Comparison of ENCODE assay signal across 8 cellular contexts in genomic region chr13:48037346-48038173, GRCh38. TPM values are rescaled to one million over a fixed set of nuclear protein-coding genes. Genes with fewer than 3 reads are reported as not detected.
A peak's percentile ranks its signal among the peaks of the same experiment; 100 is the strongest.
DNase-seq lines count a peak whose midpoint lies in the region; ATAC-seq and TF ChIP-seq lines count a peak whose summit lies in the region.

Gene NUDT15 (plus strand): TSS chr13:48037726. CDS start chr13:48037747, 21 bp downstream.

- H3K4me1 ChIP-seq in lung (ENCODE audit: control insufficient read depth in 2 of 2, insufficient read depth in 2 of 2, low read length in 2 of 2), result peaks cover 1 to 2% of the 10 kb centered on the region in 2 donors

- peaks cover 3 to 8% of the 10 kb centered on the region in 2 donors for H3K36me3 ChIP-seq in lung (ENCODE audit: control insufficient read depth in 2 of 2, insufficient read depth in 2 of 2, low read length in 2 of 2)

- no peaks in the 10 kb centered on the region for H3K27me3 ChIP-seq in lung (ENCODE audit: control insufficient read depth, insufficient read depth)

- ATAC-seq in GM19468 (IDR thresholded peaks at IDR 0.05; ENCODE audit: extremely low read depth, unreplicated experiment) (peak; percentile 93), lung (ENCODE audit: insufficient read depth, low FRiP score) (peak; percentile 99)

- 0% methylated on average over 81 to 82 of the region's 82 CpGs for WGBS in lung, 2 donors

- H3K4me3 ChIP-seq in lung, result peak within 1 kb of the TSS; percentile 62

- H3K27ac ChIP-seq in lung (ENCODE audit: low read depth in 1 of 2, low read length in 1 of 2), result peak within 1 kb of the TSS; percentile 93 to 96

- peak; percentile 89 for TF ChIP-seq CTCF in lung (IDR thresholded peaks at IDR 0.05; ENCODE audit: control extremely low read depth, extremely low read depth)

- peak; percentile 96 for DNase-seq in COR-L47 (lab: John Stamatoyannopoulos, UW)
- peak; percentile 54 for DNase-seq in HS-5 (ENCODE audit: low read depth)
- peak; percentile 78 for DNase-seq in NK-92 (lab: John Stamatoyannopoulos, UW; ENCODE audit: unreplicated experiment)
- DNase-seq in activated CD8-positive, alpha-beta memory T cell treated with anti-CD3 and anti-CD28 coated beads for 1 hour (ENCODE audit: extremely low read depth in 1 of 2, low read depth in 1 of 2), result peak; percentile 88 to 89
- DNase-seq in effector CD4-positive, alpha-beta T cell, result peak; percentile 92
- DNase-seq in lung (ENCODE audit: low spot score), result peak; percentile 94
- peak; percentile 76 to 89 (median 86) for DNase-seq in stimulated activated CD4-positive, alpha-beta T cell treated with anti-CD3 and anti-CD28 coated beads, TNF-alpha, amount 100 ng/mL, for 4 hours (ENCODE audit: low read depth in 3 of 3)

- no peaks in the 10 kb centered on the region for H3K9me3 ChIP-seq in lung (ENCODE audit: control insufficient read depth in 2 of 2, insufficient read depth in 1 of 2, low read length in 1 of 2)

RNA-seq across cellular contexts. Expression of gene NUDT15, which starts in this region (rescaled TPM):
- total RNA-seq in lung, result 10 to 100 TPM in 1 of 2 donors, 1 to 10 TPM in 1; 8.6 to 11.6 TPM
- polyA plus RNA-seq in lung, result 10 to 100 TPM; 10.3 to 15.4 TPM

Comparison
In these comparisons a context has a peak if more than half of its experiments do, and no peak if none do; other contexts are left out.
1. Peak in every context shown above with its lines: DNase-seq, ATAC-seq, H3K4me3 ChIP-seq and H3K27ac ChIP-seq.